Comparison of ENCODE assay signal across 23 cellular contexts in the genomic region with DNA sequence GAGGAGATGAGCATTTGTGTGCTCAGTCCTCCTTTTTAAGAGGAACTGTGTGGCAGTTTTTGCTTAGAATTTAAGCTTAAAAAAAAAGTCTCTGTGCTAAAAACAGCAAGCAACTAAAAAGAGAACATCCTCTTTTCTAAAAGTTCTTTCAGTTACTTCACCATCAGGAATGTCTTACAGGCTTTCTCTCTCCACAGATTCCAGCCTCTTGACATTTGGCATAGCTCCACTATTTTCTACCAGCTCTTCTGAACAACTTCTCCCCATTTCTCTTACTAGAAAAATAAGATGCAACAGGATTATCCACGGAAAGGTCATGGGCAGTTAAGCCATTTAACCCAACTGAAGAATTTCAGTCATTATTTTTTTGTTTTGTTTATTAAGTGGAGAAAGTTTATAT. TPM values are rescaled to one million over a fixed set of nuclear protein-coding genes. Genes with fewer than 3 reads are reported as not detected.
DNase-seq lines count a peak whose midpoint lies in the region; ATAC-seq and TF ChIP-seq lines count a peak whose summit lies in the region.
"Had no signal": no experiment of that assay in that cellular context is flagged by ENCODE, and none has a peak within 500 bp of the region (broad histone marks: within the 10 kb centered on the region; RNA-seq: fewer than 3 reads in every experiment).

No MANE protein-coding gene starts in this region.

- no peak overlapping the region for H3K9ac ChIP-seq in endodermal cell (ENCODE audit: extremely low read depth, low read length, poor library complexity, severe bottlenecking)

- H3K27ac ChIP-seq in endodermal cell (ENCODE audit: low read depth, low read length), result no peak overlapping the region
- H3K27ac ChIP-seq: 22Rv1, C4-2B, foreskin keratinocyte, SJCRH30, spleen had no signal

- H3K27me3 ChIP-seq in endodermal cell (ENCODE audit: control insufficient read depth, insufficient read depth, low read length, poor library complexity, severe bottlenecking), result no peaks in the 10 kb centered on the region
- H3K27me3 ChIP-seq: foreskin keratinocyte, SJCRH30, spleen had no signal

- DNase-seq in SIG-M5 treated with dmso at 0.1 percent for 504 hours (lab: John Stamatoyannopoulos, UW; ENCODE audit: unreplicated experiment), result peak; percentile 45
- DNase-seq in SIG-M5 (lab: John Stamatoyannopoulos, UW), result no peak
- peak; percentile 28 for DNase-seq in NOMO-1 treated with dmso at 0.1 percent for 144 hours (lab: John Stamatoyannopoulos, UW; ENCODE audit: unreplicated experiment)
- no peak for DNase-seq in endodermal cell
- peak; percentile 35 for DNase-seq in skeletal muscle cell (ENCODE audit: low read depth)
- DNase-seq in stimulated activated CD4-positive, alpha-beta T cell treated with anti-CD3 and anti-CD28 coated beads, Interleukin-15, amount 100 ng/mL, for 24 hours, result no peak
- no peak for DNase-seq in NCI-H1694 treated with DMSO at 0.1 percent for 48 hours (lab: John Stamatoyannopoulos, UW)
- DNase-seq: activated CD4-positive, alpha-beta T cell treated with anti-CD3 and anti-CD28 coated beads for 1 hour; foreskin keratinocyte; GF-D8; MM.1S; NCI-H2081; NCI-H510A treated with DMSO at 0.1 percent for 48 hours; SJCRH30; spleen had no signal

- no peak for TF ChIP-seq CTCF in endodermal cell (conservative IDR thresholded peaks at IDR 0.05)

- H3K4me1 ChIP-seq in endodermal cell (ENCODE audit: control insufficient read depth, insufficient read depth, low read length), result no peaks in the 10 kb centered on the region
- H3K4me1 ChIP-seq: foreskin keratinocyte, spleen had no signal

- H3K9me3 ChIP-seq in endodermal cell (ENCODE audit: control insufficient read depth, low read length), result no peaks in the 10 kb centered on the region
- H3K9me3 ChIP-seq: SJCRH30, spleen had no signal

- no peaks in the 10 kb centered on the region for H3K27me3 Mint-ChIP-seq in endodermal cell (ENCODE audit: insufficient read depth)
- H3K27me3 Mint-ChIP-seq: progenitor cell of endocrine pancreas had no signal

- H3K4me1 Mint-ChIP-seq in endodermal cell, result peaks cover 4% of the 10 kb centered on the region
- H3K4me1 Mint-ChIP-seq: nephron had no signal

- peak overlapping the region; percentile 27 for H3K27ac Mint-ChIP-seq in endodermal cell
- H3K27ac Mint-ChIP-seq: activated T-helper 2 cell treated with anti-CD3 and anti-CD28 coated beads, Interferon-gamma antibody, Interleukin-2, Interleukin-4, amounts not matched to agents 10 μg/mL and 5 μg/mL and 100 μg/mL, durations not matched to agents 14 hours and 24 hours and 36 hours; mesothelial cell of epicardium; nephron; progenitor cell of endocrine pancreas had no signal

- H3K36me3 Mint-ChIP-seq in endodermal cell (ENCODE audit: low read depth), result no peaks in the 10 kb centered on the region

- H3K4me3 ChIP-seq in endodermal cell (ENCODE audit: low read length), result no peak overlapping the region
- H3K4me3 ChIP-seq in skeletal muscle cell (ENCODE audit: low read depth, low read length), result no peak overlapping the region
- H3K4me3 ChIP-seq: GM12878, SJCRH30, spleen had no signal

- no peak for ATAC-seq in GM21825 (IDR thresholded peaks at IDR 0.05; ENCODE audit: unreplicated experiment)
- ATAC-seq: GM12878 had no signal

- no peaks in the 10 kb centered on the region for H3K36me3 ChIP-seq in endodermal cell (ENCODE audit: control insufficient read depth, insufficient read depth, low read length)
- H3K36me3 ChIP-seq: SJCRH30, spleen had no signal

- no peaks in the 10 kb centered on the region for H3K9me3 Mint-ChIP-seq in endodermal cell
- H3K9me3 Mint-ChIP-seq: activated T-helper 2 cell treated with anti-CD3 and anti-CD28 coated beads, Interferon-gamma antibody, Interleukin-2, Interleukin-4, amounts not matched to agents 10 μg/mL and 5 μg/mL and 100 μg/mL, durations not matched to agents 14 hours and 24 hours and 36 hours; mesothelial cell of epicardium; nephron had no signal

- H3K4me3 Mint-ChIP-seq in endodermal cell, result no peak overlapping the region
- H3K4me3 Mint-ChIP-seq: mesothelial cell of epicardium, nephron had no signal

- WGBS in endodermal cell (ENCODE audit: insufficient coverage in 1 of 2, insufficient read length in 1 of 2), 2 experiments, result 88% methylated on average over 1 of the region's 1 CpG; no CpG with 5 or more reads in 1 of the 2 experiments

RNA-seq across cellular contexts. Expression of a gene that starts 13.2 kb away (rescaled TPM):
- total RNA-seq in endodermal cell, result 1 to 10 TPM; 3.2 to 4.2 TPM
- polyA plus RNA-seq in endodermal cell (2013, experiment 1 of 2), result 3.5 TPM
- 3.5 TPM for polyA plus RNA-seq in endodermal cell (2013, experiment 2 of 2)
- total RNA-seq: activated T-helper 2 cell treated with anti-CD3 and anti-CD28 coated beads, Interferon-gamma antibody, Interleukin-2, Interleukin-4, amounts not matched to agents 10 μg/mL and 5 μg/mL and 100 μg/mL, durations not matched to agents 14 hours and 24 hours and 36 hours had no signal

Comparison
In these comparisons a context has a peak if more than half of its experiments do, and no peak if none do; other contexts are left out.
1. DNase-seq: peak in SIG-M5 treated with dmso at 0.1 percent for 504 hours (single experiment), NOMO-1 treated with dmso at 0.1 percent for 144 hours (single experiment) and skeletal muscle cell (single experiment); none in SIG-M5 (single experiment), endodermal cell (single experiment), stimulated activated CD4-positive, alpha-beta T cell treated with anti-CD3 and anti-CD28 coated beads, Interleukin-15, amount 100 ng/mL, for 24 hours (single experiment) and NCI-H1694 treated with DMSO at 0.1 percent for 48 hours (single experiment).